Comparison of ENCODE assay signal across 16 cellular contexts in the genomic region with DNA sequence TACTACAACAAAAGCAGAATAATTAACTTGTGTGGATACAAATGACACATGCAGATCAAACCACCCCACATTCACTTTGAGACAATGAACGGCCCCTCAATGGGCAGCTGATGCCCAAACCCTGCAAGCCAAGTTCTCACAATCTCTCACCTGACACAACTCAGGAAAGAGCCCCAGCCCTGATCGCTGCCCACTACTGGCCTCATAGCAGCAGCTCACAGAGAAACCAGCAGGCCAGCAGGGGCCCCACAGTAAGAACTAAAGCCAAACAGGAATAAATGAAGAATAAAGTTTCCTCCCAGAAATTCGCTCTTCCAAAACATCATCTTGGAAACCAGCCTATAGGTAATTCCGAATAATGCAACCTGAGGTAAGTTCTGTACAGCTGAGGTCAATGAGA. TPM values are rescaled to one million over a fixed set of nuclear protein-coding genes. Genes with fewer than 3 reads are reported as not detected.
A peak's percentile ranks its signal among the peaks of the same experiment; 100 is the strongest.
DNase-seq lines count a peak whose midpoint lies in the region; ATAC-seq, FAIRE-seq and TF ChIP-seq lines count a peak whose summit lies in the region.
"Had no signal": no experiment of that assay in that cellular context is flagged by ENCODE, and none has a peak within 500 bp of the region (broad histone marks: within the 10 kb centered on the region; RNA-seq: fewer than 3 reads in every experiment).

No MANE protein-coding gene starts in this region.

- H3K4me1 ChIP-seq in A549 (no peaks in the 10 kb centered on the region), HAP-1 (no peaks in the 10 kb centered on the region), upper lobe of left lung (no peaks in the 10 kb centered on the region)

- TF ChIP-seq RAD21 in A549 (conservative IDR thresholded peaks at IDR 0.05 in 1 of 2, IDR thresholded peaks at IDR 0.05 in 1 of 2), result no peak

- H3K36me3 ChIP-seq in HAP-1 (replicated peaks) (peaks cover 44% of the 10 kb centered on the region), upper lobe of left lung (peaks cover 46 to 96% (median 68%) of the 10 kb centered on the region in 4 donors)

- no peaks in the 10 kb centered on the region for H3K27me3 ChIP-seq in HAP-1 (ENCODE audit: low read depth)
- no peaks in the 10 kb centered on the region for H3K27me3 ChIP-seq in upper lobe of left lung

- peak overlapping the region; percentile 40 for H3K27ac Mint-ChIP-seq in activated CD8-positive, alpha-beta T cell treated with anti-CD3 and anti-CD28 coated beads, Interleukin-2, amount 10 ng/mL, durations not matched to agents 7 days and 5 days
- H3K27ac Mint-ChIP-seq: B cell had no signal

- no peak for TF ChIP-seq CTCF in A549 (IDR thresholded peaks at IDR 0.05)
- peak; percentile 6 for TF ChIP-seq CTCF in GM12873 (IDR thresholded peaks at IDR 0.05; ENCODE audit: insufficient read depth, low read depth, low read length, missing control alignments)
- no peak for TF ChIP-seq CTCF in upper lobe of left lung (IDR thresholded peaks at IDR 0.05)

- H3K36me3 Mint-ChIP-seq in activated CD8-positive, alpha-beta T cell treated with anti-CD3 and anti-CD28 coated beads, Interleukin-2, amount 10 ng/mL, durations not matched to agents 7 days and 5 days (ENCODE audit: low read depth), result peaks cover 82% of the 10 kb centered on the region

- TF ChIP-seq EP300 in A549 (IDR thresholded peaks at IDR 0.05) (no peak), upper lobe of left lung (IDR thresholded peaks at IDR 0.05) (no peak)

- H3K4me1 Mint-ChIP-seq in activated CD8-positive, alpha-beta T cell treated with anti-CD3 and anti-CD28 coated beads, Interleukin-2, amount 10 ng/mL, durations not matched to agents 7 days and 5 days (ENCODE audit: low read depth), result peaks cover 44% of the 10 kb centered on the region
- H3K4me1 Mint-ChIP-seq: B cell had no signal

- no peak for FAIRE-seq in A549 (lab: Jason Lieb, UNC)
- FAIRE-seq: GM18507 had no signal

- peak; percentile 76 to 78; a peak in 5 of 6 replicates for ATAC-seq in A549
- no peak for ATAC-seq in activated CD8-positive, alpha-beta T cell treated with anti-CD3 and anti-CD28 coated beads, Interleukin-2, amount 10 ng/mL, durations not matched to agents 7 days and 5 days
- ATAC-seq in esophagus mucosa, result no peak
- no peak for ATAC-seq in upper lobe of left lung (ENCODE audit: low FRiP score in 2 of 2)

- H3K9me3 ChIP-seq in A549 (no peaks in the 10 kb centered on the region), HAP-1 (no peaks in the 10 kb centered on the region), upper lobe of left lung (no peaks in the 10 kb centered on the region)

- H3K27ac ChIP-seq in A549 (no peak overlapping the region), upper lobe of left lung (no peak overlapping the region)
- H3K27ac ChIP-seq: epithelial cell of prostate had no signal

- in situ Hi-C loops in HAP-1 (cut with MboI; ENCODE audit: low sequenced_read_pairs), result no loop called here

- H3K4me2 ChIP-seq in A549, result no peak overlapping the region

- TF ChIP-seq POLR2A in A549 (IDR thresholded peaks at IDR 0.05; ENCODE audit: low read length) (no peak), upper lobe of left lung (IDR thresholded peaks at IDR 0.05) (no peak)

- CTCF ChIA-PET in A549 (lab: Yijun Ruan, JAX), result interaction anchor here (0.6 to 1.0 kb wide), 2 partner anchors 15 to 63 kb away, joined by 3 to 4 read pairs; no protein-coding TSS in a partner anchor
- CTCF ChIA-PET in activated CD8-positive, alpha-beta T cell treated with anti-CD3 and anti-CD28 coated beads, Interleukin-2, amount 10 ng/mL, durations not matched to agents 7 days and 5 days (lab: Charles Lee), result interaction anchor here (0.8 to 1.0 kb wide), 2 partner anchors 31 to 39 kb away, joined by 3 to 4 read pairs; no protein-coding TSS in a partner anchor

- POLR2A ChIA-PET in A549 (lab: Yijun Ruan, JAX), result no interaction called here
- POLR2A ChIA-PET in activated CD8-positive, alpha-beta T cell treated with anti-CD3 and anti-CD28 coated beads, Interleukin-2, amount 10 ng/mL, durations not matched to agents 7 days and 5 days (lab: Charles Lee), result interaction anchor here (2.0 kb wide), 1 partner anchor 59 kb away, joined by 7 read pairs; no protein-coding TSS in a partner anchor

- H3K27me3 Mint-ChIP-seq in activated CD8-positive, alpha-beta T cell treated with anti-CD3 and anti-CD28 coated beads, Interleukin-2, amount 10 ng/mL, durations not matched to agents 7 days and 5 days (ENCODE audit: low read depth), result no peaks in the 10 kb centered on the region
- H3K27me3 Mint-ChIP-seq: B cell had no signal

- H3K9me3 Mint-ChIP-seq in activated CD8-positive, alpha-beta T cell treated with anti-CD3 and anti-CD28 coated beads, Interleukin-2, amount 10 ng/mL, durations not matched to agents 7 days and 5 days (ENCODE audit: insufficient read depth), result no peaks in the 10 kb centered on the region

- H3K4me3 ChIP-seq in A549, result no peak overlapping the region
- H3K4me3 ChIP-seq in HAP-1, result no peak overlapping the region
- no peak overlapping the region for H3K4me3 ChIP-seq in upper lobe of left lung

- DNase-seq in A549 (ENCODE audit: low read depth in 1 of 2, low spot score in 1 of 2) (no peak), iPS-NIHi7 (ENCODE audit: extremely low spot score) (peak; percentile 39), inferior parietal cortex (ENCODE audit: extremely low spot score) (no peak), HAP-1 (ENCODE audit: low spot score in 2 of 2) (no peak), upper lobe of left lung (no peak)
- no peak for DNase-seq in activated CD8-positive, alpha-beta T cell treated with anti-CD3 and anti-CD28 coated beads, Interleukin-2, amount 10 ng/mL, durations not matched to agents 7 days and 5 days
- DNase-seq: activated gamma-delta T cell treated with Interleukin-2 at 50 U/mL for 16 hours; cerebellar nuclear complex; EL; NCI-H2171 treated with DMSO at 0.1 percent for 48 hours; stimulated activated CD4-positive, alpha-beta T cell treated with anti-CD3 and anti-CD28 coated beads, Interleukin-2, amount 100 ng/mL, for 24 hours had no signal

- no peak overlapping the region for H3K4me3 Mint-ChIP-seq in activated CD8-positive, alpha-beta T cell treated with anti-CD3 and anti-CD28 coated beads, Interleukin-2, amount 10 ng/mL, durations not matched to agents 7 days and 5 days
- H3K4me3 Mint-ChIP-seq: B cell had no signal

- 82% methylated on average over 4 of the region's 4 CpGs for WGBS in A549 (ENCODE audit: missing lambda C conversion rate)
- 97% methylated on average over 3 to 4 of the region's 4 CpGs for WGBS in upper lobe of left lung, 2 donors

TF ChIP-seq in A549, 52 proteins besides CTCF, POLR2A, EP300 and RAD21:
- TF ChIP-seq EHF (CRISPR knock-in tag; IDR thresholded peaks at IDR 0.05) (no peak), NPAS2 (CRISPR knock-in tag; IDR thresholded peaks at IDR 0.05; ENCODE audit: borderline replicate concordance) (no peak), ZNF302 (CRISPR knock-in tag; IDR thresholded peaks at IDR 0.05) (no peak), SMC3 (IDR thresholded peaks at IDR 0.05) (no peak)
- TF ChIP-seq, protein P1, sequence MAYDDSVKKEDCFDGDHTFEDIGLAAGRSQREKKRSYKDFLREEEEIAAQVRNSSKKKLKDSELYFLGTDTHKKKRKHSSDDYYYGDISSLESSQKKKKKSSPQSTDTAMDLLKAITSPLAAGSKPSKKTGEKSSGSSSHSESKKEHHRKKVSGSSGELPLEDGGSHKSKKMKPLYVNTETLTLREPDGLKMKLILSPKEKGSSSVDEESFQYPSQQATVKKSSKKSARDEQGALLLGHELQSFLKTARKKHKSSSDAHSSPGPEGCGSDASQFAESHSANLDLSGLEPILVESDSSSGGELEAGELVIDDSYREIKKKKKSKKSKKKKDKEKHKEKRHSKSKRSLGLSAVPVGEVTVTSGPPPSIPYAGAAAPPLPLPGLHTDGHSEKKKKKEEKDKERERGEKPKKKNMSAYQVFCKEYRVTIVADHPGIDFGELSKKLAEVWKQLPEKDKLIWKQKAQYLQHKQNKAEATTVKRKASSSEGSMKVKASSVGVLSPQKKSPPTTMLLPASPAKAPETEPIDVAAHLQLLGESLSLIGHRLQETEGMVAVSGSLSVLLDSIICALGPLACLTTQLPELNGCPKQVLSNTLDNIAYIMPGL (CRISPR knock-in tag; IDR thresholded peaks at IDR 0.05; ENCODE audit: borderline replicate concordance), result no peak
- TF ChIP-seq, protein P2, sequence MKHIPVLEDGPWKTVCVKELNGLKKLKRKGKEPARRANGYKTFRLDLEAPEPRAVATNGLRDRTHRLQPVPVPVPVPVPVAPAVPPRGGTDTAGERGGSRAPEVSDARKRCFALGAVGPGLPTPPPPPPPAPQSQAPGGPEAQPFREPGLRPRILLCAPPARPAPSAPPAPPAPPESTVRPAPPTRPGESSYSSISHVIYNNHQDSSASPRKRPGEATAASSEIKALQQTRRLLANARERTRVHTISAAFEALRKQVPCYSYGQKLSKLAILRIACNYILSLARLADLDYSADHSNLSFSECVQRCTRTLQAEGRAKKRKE (CRISPR knock-in tag; IDR thresholded peaks at IDR 0.05; ENCODE audit: low read depth), result no peak

RNA-seq across cellular contexts. Expression of a gene that starts 7.7 kb away (rescaled TPM):
- polyA plus RNA-seq in A549 (2011; rRNA removed) (48.4 and 58.4 TPM in 2 replicates), A549 (2017; fragmentation: RNase III; extraction: RNeasy Plus Mini Kit Qiagen cat#74134 plus additional on column Dnase treatment) (20.8 to 21.3 TPM (median 21.0 TPM) in 3 replicates)
- polyA plus RNA-seq in A549 (2012; cell fraction: cytosol; rRNA removed), result 13.8 and 16.2 TPM in 2 replicates
- 10.1 and 13.8 TPM in 2 replicates for polyA plus RNA-seq in A549 (2012; cell fraction: nucleus; rRNA removed)
- polyA minus RNA-seq in A549 (2011; rRNA and poly(A)+ RNA removed), result 23.3 and 34.3 TPM in 2 replicates
- total RNA-seq in activated CD8-positive, alpha-beta T cell treated with anti-CD3 and anti-CD28 coated beads, Interleukin-2, amount 10 ng/mL, durations not matched to agents 7 days and 5 days, result 10 to 100 TPM; 54.0 to 56.8 TPM
- total RNA-seq in esophagus mucosa (34.6 TPM), upper lobe of left lung (10 to 100 TPM; 35.6 to 61.3 (median 47.0) TPM)

Comparison
In these comparisons a context has a peak if more than half of its experiments do, and no peak if none do; other contexts are left out.
1. ATAC-seq: peak in A549 (2 of 2); none in activated CD8-positive, alpha-beta T cell treated with anti-CD3 and anti-CD28 coated beads, Interleukin-2, amount 10 ng/mL, durations not matched to agents 7 days and 5 days (single experiment), esophagus mucosa (single experiment) and upper lobe of left lung (0 of 2).